11 cellular contexts compared by ENCODE assay signal in the genomic region with DNA sequence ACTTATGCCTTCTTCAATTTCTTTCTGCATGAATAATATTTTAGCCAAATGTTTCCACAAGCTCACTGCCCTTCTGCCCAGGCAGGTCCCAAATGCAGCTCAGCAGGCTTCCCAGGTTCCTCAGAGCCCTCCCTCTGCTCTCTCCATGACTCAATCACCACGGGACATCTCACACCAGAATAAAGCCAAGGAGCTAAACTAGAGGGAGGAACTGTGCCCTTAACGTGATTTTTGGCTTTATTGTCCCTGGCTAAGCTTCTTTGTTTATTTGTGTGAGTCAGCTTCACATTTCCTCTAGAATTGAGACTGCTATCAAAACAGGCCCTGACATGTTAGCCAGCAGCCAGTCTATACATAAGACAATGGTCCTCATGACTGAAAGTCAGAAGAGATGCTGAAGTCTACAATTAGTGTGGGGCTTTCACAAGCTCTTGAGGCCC.
DNase-seq lines count a peak whose midpoint lies in the region; TF ChIP-seq lines count a peak whose summit lies in the region.
"Had no signal": no experiment of that assay in that cellular context is flagged by ENCODE, and none has a peak within 500 bp of the region (broad histone marks: within the 10 kb centered on the region; RNA-seq: fewer than 3 reads in every experiment).

No MANE protein-coding gene starts in this region.

- H3K36me3 ChIP-seq in HEK293 (ENCODE audit: control insufficient read depth in 2 of 2, insufficient read depth in 1 of 2, low read length in 2 of 2) (no peaks in the 10 kb centered on the region), endodermal cell (ENCODE audit: control insufficient read depth, insufficient read depth, low read length) (no peaks in the 10 kb centered on the region)
- H3K36me3 ChIP-seq: neutrophil had no signal

- CTCF ChIA-PET in HEK293 (lab: Yijun Ruan, JAX) = interaction anchor here (0.7 kb wide), 1 partner anchor 96 kb away, joined by 3 read pairs; no protein-coding TSS in a partner anchor

- H3K4me1 Mint-ChIP-seq in activated T-helper 1 cell treated with anti-CD3 and anti-CD28 coated beads, Interleukin-12 subunit alpha, Interleukin-12 subunit beta, Interleukin-2, Interleukin-4 antibody, amounts not matched to agents 30 ng/mL and 10 ng/mL and 1 ng/mL, durations not matched to agents 14 hours and 24 hours and 36 hours (ENCODE audit: low read depth) = no peaks in the 10 kb centered on the region
- H3K4me1 Mint-ChIP-seq in endodermal cell = peaks cover 5% of the 10 kb centered on the region
- H3K4me1 Mint-ChIP-seq in mesothelial cell of epicardium = peaks cover 16% of the 10 kb centered on the region

- intact Hi-C loops in activated T-helper 1 cell treated with anti-CD3 and anti-CD28 coated beads, Interleukin-12 subunit alpha, Interleukin-12 subunit beta, Interleukin-2, Interleukin-4 antibody, amounts not matched to agents 30 ng/mL and 10 ng/mL and 1 ng/mL, durations not matched to agents 14 hours and 24 hours and 36 hours (cut with micrococcal nuclease) = no loop called here

- H3K9me3 ChIP-seq in HEK293 (ENCODE audit: control insufficient read depth, insufficient read depth, low read depth, low read length) = no peaks in the 10 kb centered on the region
- H3K9me3 ChIP-seq in endodermal cell (ENCODE audit: control insufficient read depth, low read length) = no peaks in the 10 kb centered on the region
- H3K9me3 ChIP-seq: neutrophil had no signal

- no peaks in the 10 kb centered on the region for H3K27me3 ChIP-seq in endodermal cell (ENCODE audit: control insufficient read depth, insufficient read depth, low read length, poor library complexity, severe bottlenecking)
- H3K27me3 ChIP-seq: neutrophil had no signal

- WGBS in endodermal cell (ENCODE audit: insufficient coverage in 1 of 2, insufficient read length in 1 of 2), 2 experiments = 20 to 87% methylated on average over 1 to 2 of the region's 2 CpGs

- H3K27ac Mint-ChIP-seq in activated T-helper 1 cell treated with anti-CD3 and anti-CD28 coated beads, Interleukin-12 subunit alpha, Interleukin-12 subunit beta, Interleukin-2, Interleukin-4 antibody, amounts not matched to agents 30 ng/mL and 10 ng/mL and 1 ng/mL, durations not matched to agents 14 hours and 24 hours and 36 hours = no peak overlapping the region
- H3K27ac Mint-ChIP-seq in endodermal cell (no peak overlapping the region), mesothelial cell of epicardium (no peak overlapping the region)

- H3K27ac ChIP-seq in HEK293 (ENCODE audit: extremely low read depth, low read depth, low read length) (peak overlapping the region; percentile 24), endodermal cell (ENCODE audit: low read depth, low read length) (no peak overlapping the region)
- H3K27ac ChIP-seq: neutrophil had no signal

- H3K9me3 Mint-ChIP-seq in activated T-helper 1 cell treated with anti-CD3 and anti-CD28 coated beads, Interleukin-12 subunit alpha, Interleukin-12 subunit beta, Interleukin-2, Interleukin-4 antibody, amounts not matched to agents 30 ng/mL and 10 ng/mL and 1 ng/mL, durations not matched to agents 14 hours and 24 hours and 36 hours = no peaks in the 10 kb centered on the region
- H3K9me3 Mint-ChIP-seq in endodermal cell (peaks cover 5% of the 10 kb centered on the region), mesothelial cell of epicardium (peaks cover 18% of the 10 kb centered on the region)

- H3K4me3 ChIP-seq in HEK293 (ENCODE audit: low read depth, low read length) (no peak overlapping the region), endodermal cell (ENCODE audit: low read length) (no peak overlapping the region)

- no peaks in the 10 kb centered on the region for H3K4me1 ChIP-seq in HEK293 (ENCODE audit: control insufficient read depth, insufficient read depth, low read length)
- H3K4me1 ChIP-seq in endodermal cell (ENCODE audit: control insufficient read depth, insufficient read depth, low read length) = no peaks in the 10 kb centered on the region

- H3K9ac ChIP-seq in endodermal cell (ENCODE audit: extremely low read depth, low read length, poor library complexity, severe bottlenecking) = no peak overlapping the region

- TF ChIP-seq CTCF in HEK293 (tag by site-specific recombination; IDR thresholded peaks at IDR 0.05) = no peak
- TF ChIP-seq CTCF in endodermal cell (conservative IDR thresholded peaks at IDR 0.05) = no peak
- no peak for TF ChIP-seq CTCF in mesothelial cell of epicardium (IDR thresholded peaks at IDR 0.05; ENCODE audit: unreplicated experiment)

- no peak overlapping the region for H3K4me3 Mint-ChIP-seq in activated T-helper 1 cell treated with anti-CD3 and anti-CD28 coated beads, Interleukin-12 subunit alpha, Interleukin-12 subunit beta, Interleukin-2, Interleukin-4 antibody, amounts not matched to agents 30 ng/mL and 10 ng/mL and 1 ng/mL, durations not matched to agents 14 hours and 24 hours and 36 hours
- H3K4me3 Mint-ChIP-seq in endodermal cell (no peak overlapping the region), mesothelial cell of epicardium (no peak overlapping the region)

- DNase-seq in Caki2 (ENCODE audit: low read depth) (peak; percentile 92), NCI-H460 (ENCODE audit: extremely low read depth, low read depth) (peak; percentile 53), iPS-NIHi11 (ENCODE audit: low spot score) (peak; percentile 26), endodermal cell (no peak), mesothelial cell of epicardium (ENCODE audit: low spot score in 2 of 2, unreplicated experiment in 2 of 2) (no peak)
- DNase-seq in activated T-helper 1 cell treated with anti-CD3 and anti-CD28 coated beads, Interleukin-12 subunit alpha, Interleukin-12 subunit beta, Interleukin-2, Interleukin-4 antibody, amounts not matched to agents 30 ng/mL and 10 ng/mL and 1 ng/mL, durations not matched to agents 14 hours and 24 hours and 36 hours (ENCODE audit: low spot score) = no peak
- DNase-seq in effector CD8-positive, alpha-beta T cell (lab: John Stamatoyannopoulos, UW) = no peak
- DNase-seq: activated naive CD4-positive, alpha-beta T cell treated with anti-CD3 and anti-CD28 coated beads, Interleukin-2, amount 50 U/mL, for 16 hours; NCI-H510A treated with DMSO at 0.1 percent for 48 hours had no signal

- H3K27me3 Mint-ChIP-seq in activated T-helper 1 cell treated with anti-CD3 and anti-CD28 coated beads, Interleukin-12 subunit alpha, Interleukin-12 subunit beta, Interleukin-2, Interleukin-4 antibody, amounts not matched to agents 30 ng/mL and 10 ng/mL and 1 ng/mL, durations not matched to agents 14 hours and 24 hours and 36 hours (ENCODE audit: insufficient read depth) = peaks cover 2% of the 10 kb centered on the region
- H3K27me3 Mint-ChIP-seq in endodermal cell (ENCODE audit: insufficient read depth) (no peaks in the 10 kb centered on the region), mesothelial cell of epicardium (ENCODE audit: low read depth) (peaks cover 11% of the 10 kb centered on the region)

- H3K36me3 Mint-ChIP-seq in activated T-helper 1 cell treated with anti-CD3 and anti-CD28 coated beads, Interleukin-12 subunit alpha, Interleukin-12 subunit beta, Interleukin-2, Interleukin-4 antibody, amounts not matched to agents 30 ng/mL and 10 ng/mL and 1 ng/mL, durations not matched to agents 14 hours and 24 hours and 36 hours (ENCODE audit: low read depth) = no peaks in the 10 kb centered on the region
- H3K36me3 Mint-ChIP-seq in endodermal cell (ENCODE audit: low read depth) (no peaks in the 10 kb centered on the region), mesothelial cell of epicardium (peaks cover 2% of the 10 kb centered on the region)

- POLR2A ChIA-PET in HEK293 (lab: Yijun Ruan, JAX) = no interaction called here

- in situ Hi-C loops in Caki2 (cut with HindIII; ENCODE audit: low pct_unique_long_range_greater_than_20kb, low sequenced_read_pairs) = no loop called here

TF ChIP-seq in HEK293, 187 proteins besides CTCF, POLR2A, EP300 and RAD21 (continues in another document):
- TF ChIP-seq ZXDB (tag by site-specific recombination; IDR thresholded peaks at IDR 0.05) = peak; percentile 63
- TF ChIP-seq ZNF394 (tag by site-specific recombination; IDR thresholded peaks at IDR 0.05; ENCODE audit: borderline replicate concordance) = peak; percentile 68
- peak; percentile 77 for TF ChIP-seq WT1 (tag by site-specific recombination; IDR thresholded peaks at IDR 0.05)
- TF ChIP-seq ZNF76 (tag by site-specific recombination; IDR thresholded peaks at IDR 0.05; ENCODE audit: borderline replicate concordance, low read depth) = peak; percentile 34; the same call in 1 of the 2 replicates
- peak; percentile 90 for TF ChIP-seq ZNF843 (tag by site-specific recombination; IDR thresholded peaks at IDR 0.05)
- TF ChIP-seq ZNF366 (tag by site-specific recombination; conservative IDR thresholded peaks at IDR 0.05) = peak; percentile 94
- TF ChIP-seq ZNF184 (tag by site-specific recombination; IDR thresholded peaks at IDR 0.05) = peak; percentile 43; the same call in 1 of the 2 replicates
- TF ChIP-seq SP3 (tag by site-specific recombination; IDR thresholded peaks at IDR 0.05) = 0 out of 2 replicates have a peak, but pooled peaks have one; percentile 28
- 0 out of 2 replicates have a peak, but pooled peaks have one; percentile 4 for TF ChIP-seq ZNF221 (tag by site-specific recombination; IDR thresholded peaks at IDR 0.05; ENCODE audit: borderline replicate concordance)
- no peak for TF ChIP-seq ZNF404 (tag by site-specific recombination; IDR thresholded peaks at IDR 0.05)
- peak; percentile 56; the same call in 1 of the 2 replicates for TF ChIP-seq PATZ1 (tag by site-specific recombination; IDR thresholded peaks at IDR 0.05)
- TF ChIP-seq ZNF670 (tag by site-specific recombination; IDR thresholded peaks at IDR 0.05; ENCODE audit: low read depth) = no peak
- TF ChIP-seq ZIC2 (tag by site-specific recombination; IDR thresholded peaks at IDR 0.05) = peak; percentile 94
- no peak for TF ChIP-seq SALL2 (tag by site-specific recombination; IDR thresholded peaks at IDR 0.05; ENCODE audit: borderline replicate concordance)
- TF ChIP-seq PRDM1 (tag by site-specific recombination; IDR thresholded peaks at IDR 0.05) = no peak

Comparison
In these comparisons a context has a peak if more than half of its experiments do, and no peak if none do; other contexts are left out.
1. DNase-seq: peak in Caki2 (single experiment), NCI-H460 (single experiment) and iPS-NIHi11 (single experiment); none in activated T-helper 1 cell treated with anti-CD3 and anti-CD28 coated beads, Interleukin-12 subunit alpha, Interleukin-12 subunit beta, Interleukin-2, Interleukin-4 antibody, amounts not matched to agents 30 ng/mL and 10 ng/mL and 1 ng/mL, durations not matched to agents 14 hours and 24 hours and 36 hours (single experiment), endodermal cell (single experiment), mesothelial cell of epicardium (0 of 2) and effector CD8-positive, alpha-beta T cell (single experiment).